Comparison of ENCODE assay signal across 18 cellular contexts in the genomic region with DNA sequence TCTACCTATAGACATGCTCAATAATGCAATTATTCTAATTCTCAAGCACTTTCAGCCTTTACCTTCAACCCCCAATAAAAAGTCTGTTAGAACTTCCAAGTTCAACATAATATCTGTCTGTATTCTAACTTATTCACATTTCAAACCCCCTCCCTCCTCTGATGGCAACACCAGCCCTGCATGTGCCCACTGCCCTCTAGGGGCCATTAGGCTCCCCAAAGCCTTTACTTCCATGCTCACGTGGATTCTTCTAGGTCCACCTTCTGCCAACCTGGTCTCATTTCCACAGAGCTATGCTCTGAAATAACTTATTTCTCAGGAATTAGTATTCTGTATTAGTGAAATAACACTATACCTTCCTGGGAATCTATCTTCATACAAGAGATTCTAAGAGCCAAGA. TPM values are rescaled to one million over a fixed set of nuclear protein-coding genes. Genes with fewer than 3 reads are reported as not detected.
A peak's percentile ranks its signal among the peaks of the same experiment; 100 is the strongest.
DNase-seq lines count a peak whose midpoint lies in the region; ATAC-seq, FAIRE-seq and TF ChIP-seq lines count a peak whose summit lies in the region.
"Had no signal": no experiment of that assay in that cellular context is flagged by ENCODE, and none has a peak within 500 bp of the region (broad histone marks: within the 10 kb centered on the region; RNA-seq: fewer than 3 reads in every experiment).

No MANE protein-coding gene starts in this region.

- H3K36me3 ChIP-seq in HUES64 (ENCODE audit: insufficient read depth, low read length), result no peaks in the 10 kb centered on the region
- no peaks in the 10 kb centered on the region for H3K36me3 ChIP-seq in RWPE2 (ENCODE audit: low read depth)
- H3K36me3 ChIP-seq in HepG2 (replicated peaks in 1 of 2; ENCODE audit: control insufficient read depth in 1 of 2, insufficient read depth in 2 of 2, low read length in 2 of 2), result no peaks in the 10 kb centered on the region
- no peaks in the 10 kb centered on the region for H3K36me3 ChIP-seq in mesenchymal stem cell (ENCODE audit: control insufficient read depth in 1 of 2, insufficient read depth in 2 of 2, low read depth in 1 of 2, low read length in 2 of 2)

- H3K4me2 ChIP-seq in HepG2 (ENCODE audit: low read depth, low read length) (no peak overlapping the region), mesenchymal stem cell (ENCODE audit: low read length, poor library complexity, severe bottlenecking) (no peak overlapping the region)

- no peak overlapping the region for H2BK5ac ChIP-seq in mesenchymal stem cell (ENCODE audit: low read depth, low read length, poor library complexity, severe bottlenecking)

- H3K27ac ChIP-seq in HUES64 (ENCODE audit: low read depth, low read length), result no peak overlapping the region
- no peak overlapping the region for H3K27ac ChIP-seq in RWPE2 (ENCODE audit: poor library complexity, severe bottlenecking)
- H3K27ac ChIP-seq in HepG2 (ENCODE audit: extremely low read length, insufficient read depth, low read length), result no peak overlapping the region
- H3K27ac ChIP-seq in mesenchymal stem cell (ENCODE audit: low read length, poor library complexity, severe bottlenecking), result no peak overlapping the region
- H3K27ac ChIP-seq: skin epidermis had no signal

- DNase-seq in GM10248 (ENCODE audit: extremely low spot score), result no peak
- DNase-seq in RWPE2 (ENCODE audit: low spot score), result no peak
- peak; percentile 4 for DNase-seq in HepG2 (ENCODE audit: low spot score)
- DNase-seq in NCI-H128 (lab: John Stamatoyannopoulos, UW; ENCODE audit: unreplicated experiment), result no peak
- no peak for DNase-seq in mesenchymal stem cell
- DNase-seq: activated gamma-delta T cell; aorta; CD4-positive, alpha-beta memory T cell; dermis blood vessel endothelial cell; KBM-7; NCI-H2029 treated with DMSO at 0.1 percent for 48 hours; NCI-H748 treated with DMSO at 0.1 percent for 48 hours; stimulated activated naive CD8-positive, alpha-beta T cell treated with anti-CD3 and anti-CD28 coated beads, Interleukin-15, amount 100 ng/mL, for 72 hours had no signal

- H3K79me1 ChIP-seq in mesenchymal stem cell (replicated peaks; ENCODE audit: low read length, poor library complexity, severe bottlenecking), result no peaks in the 10 kb centered on the region

- no peak overlapping the region for H4K91ac ChIP-seq in mesenchymal stem cell (ENCODE audit: low read length)

- no peak for TF ChIP-seq EP300 in HepG2 (IDR thresholded peaks at IDR 0.05; ENCODE audit: low read depth in 2 of 2, low read length in 2 of 2)
- no peak for TF ChIP-seq EP300 in HepG2 (CRISPR knock-in tag; IDR thresholded peaks at IDR 0.05; ENCODE audit: borderline replicate concordance)

- H2BK15ac ChIP-seq in mesenchymal stem cell (ENCODE audit: low read depth, poor library complexity, severe bottlenecking), result no peak overlapping the region

- H3K4me3 ChIP-seq in HUES64 (ENCODE audit: low read length) (0 out of 2 replicates have a peak overlapping the region, but pooled peaks have one; percentile 4), RWPE2 (ENCODE audit: severe bottlenecking) (no peak overlapping the region), HepG2 (replicated peaks in 1 of 3; ENCODE audit: insufficient read depth in 1 of 3, low read depth in 2 of 3, low read length in 3 of 3) (no peak overlapping the region), mesenchymal stem cell (ENCODE audit: insufficient read depth in 1 of 2, low read depth in 1 of 2, low read length in 2 of 2) (no peak overlapping the region)
- H3K4me3 ChIP-seq: skin epidermis had no signal

- no peak overlapping the region for H3K23ac ChIP-seq in mesenchymal stem cell (ENCODE audit: low read length in 2 of 2)

- FAIRE-seq in HepG2 (lab: Jason Lieb, UNC), result peak; percentile 32

- H2AK5ac ChIP-seq in mesenchymal stem cell (ENCODE audit: low read length, severe bottlenecking), result no peak overlapping the region

- H3K27me3 ChIP-seq in HUES64 (ENCODE audit: insufficient read depth, low read length) (no peaks in the 10 kb centered on the region), RWPE2 (ENCODE audit: insufficient read depth, poor library complexity, severe bottlenecking) (no peaks in the 10 kb centered on the region), HepG2 (ENCODE audit: control insufficient read depth in 1 of 2, insufficient read depth in 2 of 2, low read length in 2 of 2) (no peaks in the 10 kb centered on the region), mesenchymal stem cell (ENCODE audit: control insufficient read depth in 1 of 2, insufficient read depth in 1 of 2, low read length in 2 of 2) (no peaks in the 10 kb centered on the region)

- BruUV-seq in HepG2 (replicated peaks; lab: Mats Ljungman, UMichigan), result no TSS peak

- H4K20me1 ChIP-seq in HepG2 (ENCODE audit: insufficient read depth, low read length), result no peaks in the 10 kb centered on the region

- H4K8ac ChIP-seq in mesenchymal stem cell (ENCODE audit: low read length), result no peak overlapping the region

- POLR2A ChIA-PET in GM10248 (lab: Yijun Ruan, JAX), result no interaction called here
- POLR2A ChIA-PET in HepG2 (lab: Yijun Ruan, JAX), result no interaction called here

- intact Hi-C loops in HepG2 (cut with micrococcal nuclease; ENCODE audit: unreplicated experiment), result loop anchor here (1.0 kb wide), 1 partner anchor 81 kb away; no protein-coding TSS in a partner anchor

- H3K9me3 ChIP-seq in HUES64 (ENCODE audit: insufficient read depth, low read depth, low read length) (peaks cover 92% of the 10 kb centered on the region), RWPE2 (ENCODE audit: severe bottlenecking) (no peaks in the 10 kb centered on the region), HepG2 (ENCODE audit: low read length) (no peaks in the 10 kb centered on the region), mesenchymal stem cell (ENCODE audit: control insufficient read depth, low read length) (no peaks in the 10 kb centered on the region)

- ATAC-seq in RWPE2 (ENCODE audit: low read depth) (0 out of 3 replicates have a peak, but pooled peaks have one; percentile 55), HepG2 (peak; percentile 80), GM21423 (IDR thresholded peaks at IDR 0.05; ENCODE audit: unreplicated experiment) (no peak), HG03095 (IDR thresholded peaks at IDR 0.05; ENCODE audit: unreplicated experiment) (no peak)
- ATAC-seq: stimulated activated naive CD8-positive, alpha-beta T cell treated with anti-CD3 and anti-CD28 coated beads, Interleukin-15, amount 100 ng/mL, for 72 hours had no signal

- H2AFZ ChIP-seq in HepG2 (ENCODE audit: low read length) (no peak overlapping the region), mesenchymal stem cell (ENCODE audit: low read depth, low read length) (no peak overlapping the region)

- no peak for TF ChIP-seq POLR2A in HepG2 (IDR thresholded peaks at IDR 0.05; ENCODE audit: insufficient read depth in 1 of 2, low read depth in 2 of 2, low read length in 2 of 2)

- CTCF ChIA-PET in GM10248 (lab: Yijun Ruan, JAX) (no interaction called here), HepG2 (lab: Yijun Ruan, JAX; ENCODE audit: low intra/inter-chr PET ratio, low total read pairs) (interaction anchor here (0.9 kb wide), 1 partner anchor 82 kb away, joined by 4 read pairs; no protein-coding TSS in a partner anchor)

- H3K14ac ChIP-seq in mesenchymal stem cell (ENCODE audit: low read length in 2 of 2), result no peak overlapping the region

- WGBS in HUES64, result 32% methylated on average over 1 of the region's 1 CpG
- 0% methylated on average over 1 of the region's 1 CpG for WGBS in HepG2 (ENCODE audit: low lambda C conversion rate)
- WGBS in mesenchymal stem cell, result no CpG with 5 or more reads among the region's 1 CpG

- H3K9ac ChIP-seq in HUES64 (ENCODE audit: low read depth, low read length), result no peak overlapping the region
- no peak overlapping the region for H3K9ac ChIP-seq in HepG2 (ENCODE audit: insufficient read depth, low read depth, low read length)
- H3K9ac ChIP-seq in mesenchymal stem cell (ENCODE audit: low read length), result no peak overlapping the region

- no peaks in the 10 kb centered on the region for H3K79me2 ChIP-seq in HepG2 (ENCODE audit: insufficient read depth, low read length)

- in situ Hi-C loops in HepG2 (cut with HindIII; ENCODE audit: extremely low pct_ligation_motif_present, low pct_unique_long_range_greater_than_20kb), result no loop called here

- TF ChIP-seq CTCF in GM10248 (IDR thresholded peaks at IDR 0.05; ENCODE audit: control extremely low read depth, extremely low read depth, low read depth, missing control alignments) (peak; percentile 11), RWPE2 (IDR thresholded peaks at IDR 0.05; ENCODE audit: poor library complexity, severe bottlenecking) (peak; percentile 73), HepG2 (CRISPR knock-in tag; IDR thresholded peaks at IDR 0.05) (peak; percentile 49)

- H2BK12ac ChIP-seq in mesenchymal stem cell (ENCODE audit: low read length in 2 of 2), result no peak overlapping the region

- TF ChIP-seq RAD21 in HepG2 (CRISPR knock-in tag; IDR thresholded peaks at IDR 0.05), result no peak

- no peak overlapping the region for H3K4ac ChIP-seq in mesenchymal stem cell (ENCODE audit: low read depth in 1 of 2, low read length in 2 of 2)

- H2BK120ac ChIP-seq in mesenchymal stem cell (ENCODE audit: low read depth, low read length), result no peak overlapping the region

- H3K4me1 ChIP-seq in HUES64 (ENCODE audit: insufficient read depth, low read length) (no peaks in the 10 kb centered on the region), RWPE2 (ENCODE audit: insufficient read depth, poor library complexity, severe bottlenecking) (peaks cover 13% of the 10 kb centered on the region), HepG2 (ENCODE audit: insufficient read depth, low read length) (no peaks in the 10 kb centered on the region), mesenchymal stem cell (ENCODE audit: control insufficient read depth, insufficient read depth, low read depth, low read length) (no peaks in the 10 kb centered on the region)

- no peak overlapping the region for H3K18ac ChIP-seq in mesenchymal stem cell (ENCODE audit: low read depth in 1 of 2, low read length in 2 of 2)

RNA-seq across cellular contexts. Expression of a gene that starts 22.2 kb away (rescaled TPM):
- not detected for polyA plus RNA-seq in HUES64 (2013, experiment 1 of 2)
- polyA plus RNA-seq in HUES64 (2013, experiment 2 of 2), result not detected
- total RNA-seq in HepG2 (2016; rRNA removed; fragmentation: Illumina TruSeq; extraction: Trizol), result not detected in 2 replicates
- total RNA-seq in HepG2 (2016; cell fraction: cytosol; rRNA removed; fragmentation: Illumina TruSeq; extraction: Trizol; ENCODE audit: low read depth), result not detected in 2 replicates
- total RNA-seq in HepG2 (2016; cell fraction: insoluble cytoplasmic fraction; rRNA removed; fragmentation: Illumina TruSeq; extraction: Trizol), result not detected in 2 replicates
- total RNA-seq in HepG2 (2016; cell fraction: membrane; rRNA removed; fragmentation: Illumina TruSeq; extraction: Trizol), result not detected in 2 replicates
- total RNA-seq in HepG2 (2016; cell fraction: nucleus; rRNA removed; fragmentation: Illumina TruSeq; extraction: Trizol), result not detected in 2 replicates
- polyA plus RNA-seq in HepG2 (2011; rRNA removed), result not detected in 2 replicates
- polyA plus RNA-seq in HepG2 (2011; cell fraction: cytosol; rRNA removed), result not detected in 2 replicates
- not detected in 2 replicates for polyA plus RNA-seq in HepG2 (2011; cell fraction: nucleus; rRNA removed)
- polyA plus RNA-seq in HepG2 (2012), result not detected in 2 replicates
- polyA plus RNA-seq in HepG2 (2016; cell fraction: cytosol; fragmentation: Illumina TruSeq; extraction: Trizol; ENCODE audit: low read depth), result not detected in 2 replicates
- not detected in 2 replicates for polyA plus RNA-seq in HepG2 (2016; cell fraction: insoluble cytoplasmic fraction; fragmentation: Illumina TruSeq; extraction: Trizol; ENCODE audit: low read depth)
- not detected in 2 replicates for polyA plus RNA-seq in HepG2 (2016; cell fraction: membrane; fragmentation: Illumina TruSeq; extraction: Trizol; ENCODE audit: low read depth)
- not detected in 2 replicates for polyA plus RNA-seq in HepG2 (2016; cell fraction: nucleus; fragmentation: Illumina TruSeq; extraction: Trizol; ENCODE audit: insufficient read depth, low read depth)
- polyA minus RNA-seq in HepG2 (2011; rRNA and poly(A)+ RNA removed; ENCODE audit: low replicate concordance), result not detected in 2 replicates
- not detected in 2 replicates for polyA minus RNA-seq in HepG2 (2011; cell fraction: cytosol; rRNA and poly(A)+ RNA removed)
- not detected in 2 replicates for polyA minus RNA-seq in HepG2 (2011; cell fraction: nucleus; rRNA and poly(A)+ RNA removed)
- not detected for polyA plus RNA-seq in mesenchymal stem cell (2013, experiment 1 of 2)
- polyA plus RNA-seq in mesenchymal stem cell (2013, experiment 2 of 2), result not detected
- total RNA-seq: aorta; CD4-positive, alpha-beta memory T cell; dermis blood vessel endothelial cell; mesothelial cell of epicardium had no signal
- polyA plus RNA-seq: aorta; CD4-positive, alpha-beta memory T cell had no signal

RNA-seq across cellular contexts. Expression of a gene that starts 27.7 kb away (rescaled TPM):
- polyA plus RNA-seq in HUES64 (2013, experiment 1 of 2), result not detected
- not detected for polyA plus RNA-seq in HUES64 (2013, experiment 2 of 2)
- total RNA-seq in HepG2 (2016; rRNA removed; fragmentation: Illumina TruSeq; extraction: Trizol), result not detected in 2 replicates
- total RNA-seq in HepG2 (2016; cell fraction: cytosol; rRNA removed; fragmentation: Illumina TruSeq; extraction: Trizol; ENCODE audit: low read depth), result not detected in 2 replicates
- total RNA-seq in HepG2 (2016; cell fraction: insoluble cytoplasmic fraction; rRNA removed; fragmentation: Illumina TruSeq; extraction: Trizol), result not detected in 2 replicates
- not detected in 2 replicates for total RNA-seq in HepG2 (2016; cell fraction: membrane; rRNA removed; fragmentation: Illumina TruSeq; extraction: Trizol)
- total RNA-seq in HepG2 (2016; cell fraction: nucleus; rRNA removed; fragmentation: Illumina TruSeq; extraction: Trizol), result not detected in 2 replicates
- polyA plus RNA-seq in HepG2 (2011; rRNA removed), result not detected in 2 replicates
- not detected in 2 replicates for polyA plus RNA-seq in HepG2 (2011; cell fraction: cytosol; rRNA removed)
- not detected in 2 replicates for polyA plus RNA-seq in HepG2 (2011; cell fraction: nucleus; rRNA removed)
- polyA plus RNA-seq in HepG2 (2012), result not detected in 2 replicates
- polyA plus RNA-seq in HepG2 (2016; cell fraction: cytosol; fragmentation: Illumina TruSeq; extraction: Trizol; ENCODE audit: low read depth), result not detected in 2 replicates
- polyA plus RNA-seq in HepG2 (2016; cell fraction: insoluble cytoplasmic fraction; fragmentation: Illumina TruSeq; extraction: Trizol; ENCODE audit: low read depth), result not detected in 2 replicates
- polyA plus RNA-seq in HepG2 (2016; cell fraction: membrane; fragmentation: Illumina TruSeq; extraction: Trizol; ENCODE audit: low read depth), result not detected in 2 replicates
- not detected in 2 replicates for polyA plus RNA-seq in HepG2 (2016; cell fraction: nucleus; fragmentation: Illumina TruSeq; extraction: Trizol; ENCODE audit: insufficient read depth, low read depth)
- polyA minus RNA-seq in HepG2 (2011; rRNA and poly(A)+ RNA removed; ENCODE audit: low replicate concordance), result not detected in 2 replicates
- not detected in 2 replicates for polyA minus RNA-seq in HepG2 (2011; cell fraction: cytosol; rRNA and poly(A)+ RNA removed)
- polyA minus RNA-seq in HepG2 (2011; cell fraction: nucleus; rRNA and poly(A)+ RNA removed), result not detected in 2 replicates
- polyA plus RNA-seq in mesenchymal stem cell (2013, experiment 1 of 2), result not detected
- polyA plus RNA-seq in mesenchymal stem cell (2013, experiment 2 of 2), result not detected
- total RNA-seq: aorta; CD4-positive, alpha-beta memory T cell; dermis blood vessel endothelial cell; mesothelial cell of epicardium had no signal
- polyA plus RNA-seq: aorta; CD4-positive, alpha-beta memory T cell had no signal

RNA-seq across cellular contexts. Expression of a gene that starts 37.5 kb away (rescaled TPM):
- not detected for polyA plus RNA-seq in HUES64 (2013, experiment 1 of 2)
- not detected for polyA plus RNA-seq in HUES64 (2013, experiment 2 of 2)
- not detected in 2 replicates for total RNA-seq in HepG2 (2016; rRNA removed; fragmentation: Illumina TruSeq; extraction: Trizol)
- total RNA-seq in HepG2 (2016; cell fraction: cytosol; rRNA removed; fragmentation: Illumina TruSeq; extraction: Trizol; ENCODE audit: low read depth), result not detected in 2 replicates
- total RNA-seq in HepG2 (2016; cell fraction: insoluble cytoplasmic fraction; rRNA removed; fragmentation: Illumina TruSeq; extraction: Trizol), result not detected in 2 replicates
- total RNA-seq in HepG2 (2016; cell fraction: membrane; rRNA removed; fragmentation: Illumina TruSeq; extraction: Trizol), result not detected in 2 replicates
- not detected in 2 replicates for total RNA-seq in HepG2 (2016; cell fraction: nucleus; rRNA removed; fragmentation: Illumina TruSeq; extraction: Trizol)
- polyA plus RNA-seq in HepG2 (2011; rRNA removed), result not detected in 2 replicates
- polyA plus RNA-seq in HepG2 (2011; cell fraction: cytosol; rRNA removed), result not detected in 2 replicates
- polyA plus RNA-seq in HepG2 (2011; cell fraction: nucleus; rRNA removed), result not detected in 2 replicates
- polyA plus RNA-seq in HepG2 (2012), result not detected in 2 replicates
- not detected in 2 replicates for polyA plus RNA-seq in HepG2 (2016; cell fraction: cytosol; fragmentation: Illumina TruSeq; extraction: Trizol; ENCODE audit: low read depth)
- not detected in 2 replicates for polyA plus RNA-seq in HepG2 (2016; cell fraction: insoluble cytoplasmic fraction; fragmentation: Illumina TruSeq; extraction: Trizol; ENCODE audit: low read depth)
- not detected in 2 replicates for polyA plus RNA-seq in HepG2 (2016; cell fraction: membrane; fragmentation: Illumina TruSeq; extraction: Trizol; ENCODE audit: low read depth)
- polyA plus RNA-seq in HepG2 (2016; cell fraction: nucleus; fragmentation: Illumina TruSeq; extraction: Trizol; ENCODE audit: insufficient read depth, low read depth), result not detected in 2 replicates
- polyA minus RNA-seq in HepG2 (2011; rRNA and poly(A)+ RNA removed; ENCODE audit: low replicate concordance), result not detected in 2 replicates
- polyA minus RNA-seq in HepG2 (2011; cell fraction: cytosol; rRNA and poly(A)+ RNA removed), result not detected in 2 replicates
- not detected in 2 replicates for polyA minus RNA-seq in HepG2 (2011; cell fraction: nucleus; rRNA and poly(A)+ RNA removed)
- polyA plus RNA-seq in mesenchymal stem cell (2013, experiment 1 of 2), result not detected
- not detected for polyA plus RNA-seq in mesenchymal stem cell (2013, experiment 2 of 2)
- total RNA-seq: aorta; CD4-positive, alpha-beta memory T cell; dermis blood vessel endothelial cell; mesothelial cell of epicardium had no signal
- polyA plus RNA-seq: aorta; CD4-positive, alpha-beta memory T cell had no signal

RNA-seq across cellular contexts. Expression of a gene that starts 39.3 kb away (rescaled TPM):
- not detected for polyA plus RNA-seq in HUES64 (2013, experiment 1 of 2)
- not detected for polyA plus RNA-seq in HUES64 (2013, experiment 2 of 2)
- not detected in 2 replicates for total RNA-seq in HepG2 (2016; rRNA removed; fragmentation: Illumina TruSeq; extraction: Trizol)
- total RNA-seq in HepG2 (2016; cell fraction: cytosol; rRNA removed; fragmentation: Illumina TruSeq; extraction: Trizol; ENCODE audit: low read depth), result not detected in 2 replicates
- not detected in 2 replicates for total RNA-seq in HepG2 (2016; cell fraction: insoluble cytoplasmic fraction; rRNA removed; fragmentation: Illumina TruSeq; extraction: Trizol)
- not detected in 2 replicates for total RNA-seq in HepG2 (2016; cell fraction: membrane; rRNA removed; fragmentation: Illumina TruSeq; extraction: Trizol)
- total RNA-seq in HepG2 (2016; cell fraction: nucleus; rRNA removed; fragmentation: Illumina TruSeq; extraction: Trizol), result not detected in 2 replicates
- polyA plus RNA-seq in HepG2 (2011; rRNA removed), result not detected in 2 replicates
- not detected in 2 replicates for polyA plus RNA-seq in HepG2 (2011; cell fraction: cytosol; rRNA removed)
- not detected in 2 replicates for polyA plus RNA-seq in HepG2 (2011; cell fraction: nucleus; rRNA removed)
- polyA plus RNA-seq in HepG2 (2012), result not detected in 2 replicates
- polyA plus RNA-seq in HepG2 (2016; cell fraction: cytosol; fragmentation: Illumina TruSeq; extraction: Trizol; ENCODE audit: low read depth), result not detected in 2 replicates
- polyA plus RNA-seq in HepG2 (2016; cell fraction: insoluble cytoplasmic fraction; fragmentation: Illumina TruSeq; extraction: Trizol; ENCODE audit: low read depth), result not detected in 2 replicates
- not detected in 2 replicates for polyA plus RNA-seq in HepG2 (2016; cell fraction: membrane; fragmentation: Illumina TruSeq; extraction: Trizol; ENCODE audit: low read depth)
- not detected in 2 replicates for polyA plus RNA-seq in HepG2 (2016; cell fraction: nucleus; fragmentation: Illumina TruSeq; extraction: Trizol; ENCODE audit: insufficient read depth, low read depth)
- not detected in 2 replicates for polyA minus RNA-seq in HepG2 (2011; rRNA and poly(A)+ RNA removed; ENCODE audit: low replicate concordance)
- not detected in 2 replicates for polyA minus RNA-seq in HepG2 (2011; cell fraction: cytosol; rRNA and poly(A)+ RNA removed)
- polyA minus RNA-seq in HepG2 (2011; cell fraction: nucleus; rRNA and poly(A)+ RNA removed), result not detected in 2 replicates
- polyA plus RNA-seq in mesenchymal stem cell (2013, experiment 1 of 2), result not detected
- polyA plus RNA-seq in mesenchymal stem cell (2013, experiment 2 of 2), result not detected
- total RNA-seq: aorta; CD4-positive, alpha-beta memory T cell; dermis blood vessel endothelial cell; mesothelial cell of epicardium had no signal
- polyA plus RNA-seq: aorta; CD4-positive, alpha-beta memory T cell had no signal

RNA-seq across cellular contexts. Expression of a gene that starts 49.7 kb away (rescaled TPM):
- polyA plus RNA-seq in HUES64 (2013, experiment 1 of 2), result not detected
- not detected for polyA plus RNA-seq in HUES64 (2013, experiment 2 of 2)
- not detected in 2 replicates for total RNA-seq in HepG2 (2016; rRNA removed; fragmentation: Illumina TruSeq; extraction: Trizol)
- total RNA-seq in HepG2 (2016; cell fraction: cytosol; rRNA removed; fragmentation: Illumina TruSeq; extraction: Trizol; ENCODE audit: low read depth), result not detected in 2 replicates
- total RNA-seq in HepG2 (2016; cell fraction: insoluble cytoplasmic fraction; rRNA removed; fragmentation: Illumina TruSeq; extraction: Trizol), result not detected in 2 replicates
- not detected in 2 replicates for total RNA-seq in HepG2 (2016; cell fraction: membrane; rRNA removed; fragmentation: Illumina TruSeq; extraction: Trizol)
- total RNA-seq in HepG2 (2016; cell fraction: nucleus; rRNA removed; fragmentation: Illumina TruSeq; extraction: Trizol), result not detected in 2 replicates
- polyA plus RNA-seq in HepG2 (2011; rRNA removed), result not detected in 2 replicates
- polyA plus RNA-seq in HepG2 (2011; cell fraction: cytosol; rRNA removed), result not detected in 2 replicates
- polyA plus RNA-seq in HepG2 (2011; cell fraction: nucleus; rRNA removed), result not detected in 2 replicates
- not detected in 2 replicates for polyA plus RNA-seq in HepG2 (2012)
- not detected in 2 replicates for polyA plus RNA-seq in HepG2 (2016; cell fraction: cytosol; fragmentation: Illumina TruSeq; extraction: Trizol; ENCODE audit: low read depth)
- not detected in 2 replicates for polyA plus RNA-seq in HepG2 (2016; cell fraction: insoluble cytoplasmic fraction; fragmentation: Illumina TruSeq; extraction: Trizol; ENCODE audit: low read depth)
- not detected in 2 replicates for polyA plus RNA-seq in HepG2 (2016; cell fraction: membrane; fragmentation: Illumina TruSeq; extraction: Trizol; ENCODE audit: low read depth)
- polyA plus RNA-seq in HepG2 (2016; cell fraction: nucleus; fragmentation: Illumina TruSeq; extraction: Trizol; ENCODE audit: insufficient read depth, low read depth), result not detected in 2 replicates
- not detected in 2 replicates for polyA minus RNA-seq in HepG2 (2011; rRNA and poly(A)+ RNA removed; ENCODE audit: low replicate concordance)
- not detected in 2 replicates for polyA minus RNA-seq in HepG2 (2011; cell fraction: cytosol; rRNA and poly(A)+ RNA removed)
- polyA minus RNA-seq in HepG2 (2011; cell fraction: nucleus; rRNA and poly(A)+ RNA removed), result not detected in 2 replicates
- not detected for polyA plus RNA-seq in mesenchymal stem cell (2013, experiment 1 of 2)
- not detected for polyA plus RNA-seq in mesenchymal stem cell (2013, experiment 2 of 2)
- total RNA-seq: aorta; CD4-positive, alpha-beta memory T cell; dermis blood vessel endothelial cell; mesothelial cell of epicardium had no signal
- polyA plus RNA-seq: aorta; CD4-positive, alpha-beta memory T cell had no signal

Comparison
In these comparisons a context has a peak if more than half of its experiments do, and no peak if none do; other contexts are left out.
1. CTCF ChIP-seq: peak in every context shown above with its lines; median percentile 73 in RWPE2; 49 in HepG2; 11 in GM10248.
2. ATAC-seq: peak in RWPE2 (single experiment) and HepG2 (single experiment); none in GM21423 (single experiment) and HG03095 (single experiment).